19 cellular contexts compared by ENCODE assay signal in the genomic region with DNA sequence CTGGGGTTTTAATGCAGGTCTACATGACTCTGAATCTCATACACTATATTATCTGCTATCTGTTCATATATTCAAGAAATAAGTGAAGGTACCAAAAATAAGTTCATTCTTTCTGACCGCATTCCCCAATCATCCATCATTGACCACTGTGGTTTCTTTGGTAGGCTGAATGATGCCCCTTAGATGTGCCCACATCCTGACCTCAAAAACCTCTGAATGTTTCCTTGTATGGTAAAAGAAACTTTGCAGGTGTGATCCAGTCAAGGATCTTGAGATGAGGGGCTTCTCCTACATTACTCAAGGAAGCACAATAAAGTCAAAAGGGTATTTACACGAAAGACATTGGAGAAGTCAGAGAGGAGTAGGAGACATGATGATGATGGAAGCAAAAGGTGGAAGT.
DNase-seq lines count a peak whose midpoint lies in the region; ATAC-seq lines count a peak whose summit lies in the region.
"Had no signal": no experiment of that assay in that cellular context is flagged by ENCODE, and none has a peak within 500 bp of the region (broad histone marks: within the 10 kb centered on the region; RNA-seq: fewer than 3 reads in every experiment).

No MANE protein-coding gene starts in this region.

- H3K4me1 Mint-ChIP-seq in activated CD4-positive, alpha-beta T cell treated with anti-CD3 and anti-CD28 coated beads for 36 hours: peaks cover 24% of the 10 kb centered on the region
- H3K4me1 Mint-ChIP-seq in activated CD8-positive, alpha-beta T cell treated with anti-CD3 and anti-CD28 coated beads, Interleukin-2, amount 10 ng/mL, durations not matched to agents 7 days and 5 days (ENCODE audit: low read depth): peaks cover 37% of the 10 kb centered on the region
- H3K4me1 Mint-ChIP-seq: nephron had no signal

- no peaks in the 10 kb centered on the region for H3K4me1 ChIP-seq in HAP-1
- H3K4me1 ChIP-seq: transverse colon had no signal

- peaks cover 57% of the 10 kb centered on the region for H3K27me3 Mint-ChIP-seq in activated CD4-positive, alpha-beta T cell treated with anti-CD3 and anti-CD28 coated beads for 36 hours
- peaks cover 51% of the 10 kb centered on the region for H3K27me3 Mint-ChIP-seq in activated CD8-positive, alpha-beta T cell treated with anti-CD3 and anti-CD28 coated beads, Interleukin-2, amount 10 ng/mL, durations not matched to agents 7 days and 5 days (ENCODE audit: low read depth)
- H3K27me3 Mint-ChIP-seq: progenitor cell of endocrine pancreas had no signal

- peak; percentile 30 for DNase-seq in activated CD4-positive, alpha-beta T cell treated with anti-CD3 and anti-CD28 coated beads for 36 hours
- no peak for DNase-seq in activated CD4-positive, alpha-beta T cell treated with anti-CD3 and anti-CD28 coated beads, Interleukin-2, amount 50 U/mL, for 1 hour
- DNase-seq in Jurkat, Clone E6-1 (ENCODE audit: low read depth, low spot score): peak; percentile 79
- peak; percentile 64 for DNase-seq in activated CD8-positive, alpha-beta T cell treated with anti-CD3 and anti-CD28 coated beads, Interleukin-2, amount 10 ng/mL, durations not matched to agents 7 days and 5 days
- DNase-seq in myocyte (ENCODE audit: low read depth): peak; percentile 32
- no peak for DNase-seq in HAP-1 (ENCODE audit: low spot score in 2 of 2)
- DNase-seq: aorta, C1 segment of cervical spinal cord, cortex of kidney, IMR-90, NCI-H1417, NCI-H774, transverse colon, WERI-Rb-1 had no signal

- POLR2A ChIA-PET in activated CD4-positive, alpha-beta T cell treated with anti-CD3 and anti-CD28 coated beads for 36 hours (lab: Charles Lee): no interaction called here
- POLR2A ChIA-PET in activated CD8-positive, alpha-beta T cell treated with anti-CD3 and anti-CD28 coated beads, Interleukin-2, amount 10 ng/mL, durations not matched to agents 7 days and 5 days (lab: Charles Lee): no interaction called here

- H3K4me3 ChIP-seq in Jurkat, Clone E6-1 (ENCODE audit: low read length): no peak overlapping the region
- H3K4me3 ChIP-seq in HAP-1: no peak overlapping the region
- H3K4me3 ChIP-seq: transverse colon had no signal

- CTCF ChIA-PET in activated CD4-positive, alpha-beta T cell treated with anti-CD3 and anti-CD28 coated beads for 36 hours (lab: Charles Lee): interaction anchor here (0.6 to 3.3 kb wide), 5 partner anchors 8 to 317 kb away, joined by 3 to 14 read pairs (median 4); no protein-coding TSS in a partner anchor
- CTCF ChIA-PET in activated CD8-positive, alpha-beta T cell treated with anti-CD3 and anti-CD28 coated beads, Interleukin-2, amount 10 ng/mL, durations not matched to agents 7 days and 5 days (lab: Charles Lee): interaction anchor here (0.6 to 3.4 kb wide), 7 partner anchors 8 to 465 kb away, joined by 3 to 14 read pairs (median 5); no protein-coding TSS in a partner anchor

- no peak for ATAC-seq in activated CD4-positive, alpha-beta T cell treated with anti-CD3 and anti-CD28 coated beads for 36 hours
- ATAC-seq in activated CD8-positive, alpha-beta T cell treated with anti-CD3 and anti-CD28 coated beads, Interleukin-2, amount 10 ng/mL, durations not matched to agents 7 days and 5 days: peak; percentile 39
- ATAC-seq in HG02610 (IDR thresholded peaks at IDR 0.05; ENCODE audit: unreplicated experiment): no peak
- no peak for ATAC-seq in GM21381 (IDR thresholded peaks at IDR 0.05; ENCODE audit: unreplicated experiment)
- ATAC-seq: stimulated activated memory B cell treated with anti-CD40 and anti-IgM and Interleukin-4, amounts not matched to agents 10 μg/mL and 1 μg/mL and 100 μg/mL, for 72 hours had no signal

- in situ Hi-C loops in HAP-1 (cut with MboI; ENCODE audit: low sequenced_read_pairs): no loop called here

- H3K36me3 Mint-ChIP-seq in activated CD4-positive, alpha-beta T cell treated with anti-CD3 and anti-CD28 coated beads for 36 hours (ENCODE audit: low read depth): no peaks in the 10 kb centered on the region
- H3K36me3 Mint-ChIP-seq in activated CD8-positive, alpha-beta T cell treated with anti-CD3 and anti-CD28 coated beads, Interleukin-2, amount 10 ng/mL, durations not matched to agents 7 days and 5 days (ENCODE audit: low read depth): peaks cover 3% of the 10 kb centered on the region
- H3K36me3 Mint-ChIP-seq: stimulated activated memory B cell treated with anti-CD40 and anti-IgM and Interleukin-4, amounts not matched to agents 10 μg/mL and 1 μg/mL and 100 μg/mL, for 72 hours had no signal

- H3K9me3 Mint-ChIP-seq in activated CD4-positive, alpha-beta T cell treated with anti-CD3 and anti-CD28 coated beads for 36 hours (ENCODE audit: low read depth): no peaks in the 10 kb centered on the region
- H3K9me3 Mint-ChIP-seq in activated CD8-positive, alpha-beta T cell treated with anti-CD3 and anti-CD28 coated beads, Interleukin-2, amount 10 ng/mL, durations not matched to agents 7 days and 5 days (ENCODE audit: insufficient read depth): peaks cover 7% of the 10 kb centered on the region
- H3K9me3 Mint-ChIP-seq: nephron; stimulated activated memory B cell treated with anti-CD40 and anti-IgM and Interleukin-4, amounts not matched to agents 10 μg/mL and 1 μg/mL and 100 μg/mL, for 72 hours had no signal

- H3K27ac Mint-ChIP-seq in activated CD4-positive, alpha-beta T cell treated with anti-CD3 and anti-CD28 coated beads for 36 hours: no peak overlapping the region
- H3K27ac Mint-ChIP-seq in activated CD8-positive, alpha-beta T cell treated with anti-CD3 and anti-CD28 coated beads, Interleukin-2, amount 10 ng/mL, durations not matched to agents 7 days and 5 days: no peak overlapping the region
- H3K27ac Mint-ChIP-seq: nephron; progenitor cell of endocrine pancreas; stimulated activated memory B cell treated with anti-CD40 and anti-IgM and Interleukin-4, amounts not matched to agents 10 μg/mL and 1 μg/mL and 100 μg/mL, for 72 hours had no signal

- no peaks in the 10 kb centered on the region for H3K36me3 ChIP-seq in HAP-1 (replicated peaks)
- H3K36me3 ChIP-seq: transverse colon, WERI-Rb-1 had no signal

- no peaks in the 10 kb centered on the region for H3K27me3 ChIP-seq in HAP-1 (ENCODE audit: low read depth)
- H3K27me3 ChIP-seq: transverse colon had no signal

- intact Hi-C loops in activated CD4-positive, alpha-beta T cell treated with anti-CD3 and anti-CD28 coated beads for 36 hours (cut with DNase I, micrococcal nuclease): no loop called here

- H3K9me3 ChIP-seq in HAP-1: no peaks in the 10 kb centered on the region
- H3K9me3 ChIP-seq: transverse colon had no signal

- no peak overlapping the region for H3K4me3 Mint-ChIP-seq in activated CD4-positive, alpha-beta T cell treated with anti-CD3 and anti-CD28 coated beads for 36 hours
- H3K4me3 Mint-ChIP-seq in activated CD8-positive, alpha-beta T cell treated with anti-CD3 and anti-CD28 coated beads, Interleukin-2, amount 10 ng/mL, durations not matched to agents 7 days and 5 days: no peak overlapping the region
- H3K4me3 Mint-ChIP-seq: nephron; stimulated activated memory B cell treated with anti-CD40 and anti-IgM and Interleukin-4, amounts not matched to agents 10 μg/mL and 1 μg/mL and 100 μg/mL, for 72 hours had no signal

Comparison
In these comparisons a context has a peak if more than half of its experiments do, and no peak if none do; other contexts are left out.
1. DNase-seq: peak in activated CD4-positive, alpha-beta T cell treated with anti-CD3 and anti-CD28 coated beads for 36 hours (single experiment), Jurkat, Clone E6-1 (single experiment), activated CD8-positive, alpha-beta T cell treated with anti-CD3 and anti-CD28 coated beads, Interleukin-2, amount 10 ng/mL, durations not matched to agents 7 days and 5 days (single experiment) and myocyte (single experiment); none in activated CD4-positive, alpha-beta T cell treated with anti-CD3 and anti-CD28 coated beads, Interleukin-2, amount 50 U/mL, for 1 hour (single experiment) and HAP-1 (0 of 2).